Comparison of ENCODE assay signal across 8 cellular contexts in genomic region chr15:34366271-34367043, GRCh38. TPM values are rescaled to one million over a fixed set of nuclear protein-coding genes. Genes with fewer than 3 reads are reported as not detected.
DNase-seq lines count a peak whose midpoint lies in the region; FAIRE-seq and TF ChIP-seq lines count a peak whose summit lies in the region.

No MANE protein-coding gene starts in this region.

- H3K9me3 ChIP-seq in HAP-1 (no peaks in the 10 kb centered on the region), endodermal cell (ENCODE audit: control insufficient read depth, low read length) (peaks cover 2% of the 10 kb centered on the region)

- H3K4me1 ChIP-seq in HAP-1 (peaks cover 13% of the 10 kb centered on the region), endodermal cell (ENCODE audit: control insufficient read depth, insufficient read depth, low read length) (peaks cover 5% of the 10 kb centered on the region)

- FAIRE-seq in D721Med (lab: Jason Lieb, UNC) = no peak

- H3K36me3 Mint-ChIP-seq in endodermal cell (ENCODE audit: low read depth) = peaks cover 14% of the 10 kb centered on the region

- 0% methylated on average over 9 to 27 of the region's 36 CpGs for WGBS in endodermal cell (ENCODE audit: insufficient coverage in 1 of 2, insufficient read length in 1 of 2), 2 experiments

- H3K4me3 Mint-ChIP-seq in endodermal cell = peak overlapping the region; percentile 94

- H3K36me3 ChIP-seq in HAP-1 (replicated peaks) = peaks cover 13% of the 10 kb centered on the region
- peaks cover 12% of the 10 kb centered on the region for H3K36me3 ChIP-seq in endodermal cell (ENCODE audit: control insufficient read depth, insufficient read depth, low read length)

- peaks cover 1% of the 10 kb centered on the region for H3K9me3 Mint-ChIP-seq in endodermal cell

- H3K27me3 ChIP-seq in HAP-1 (ENCODE audit: low read depth) (no peaks in the 10 kb centered on the region), endodermal cell (ENCODE audit: control insufficient read depth, insufficient read depth, low read length, poor library complexity, severe bottlenecking) (no peaks in the 10 kb centered on the region)

- TF ChIP-seq CTCF in endodermal cell (conservative IDR thresholded peaks at IDR 0.05) (no peak), D721Med (IDR thresholded peaks at IDR 0.05; ENCODE audit: insufficient read depth, missing control alignments) (no peak)

- H3K4me3 ChIP-seq in HAP-1 (peak overlapping the region; percentile 65), endodermal cell (ENCODE audit: low read length) (peak overlapping the region; percentile 78)

- H3K27me3 Mint-ChIP-seq in endodermal cell (ENCODE audit: insufficient read depth) = peaks cover 4% of the 10 kb centered on the region

- DNase-seq in CD1c-positive myeloid dendritic cell (ENCODE audit: extremely low spot score) (peak; percentile 31), HAP-1 (ENCODE audit: low spot score in 2 of 2) (peak; percentile 64 to 87), NCI-H69 (lab: John Stamatoyannopoulos, UW) (peak; percentile 93), endodermal cell (peak; percentile 94), mesenteric fat pad (ENCODE audit: low spot score) (peak; percentile 91), D721Med (ENCODE audit: insufficient read length, low spot score) (no peak)
- DNase-seq in activated CD8-positive, alpha-beta memory T cell treated with anti-CD3 and anti-CD28 coated beads for 24 hours = peak; percentile 77
- DNase-seq in stimulated activated CD8-positive, alpha-beta memory T cell treated with anti-CD3 and anti-CD28 coated beads, Interleukin-15, amount 100 ng/mL, for 24 hours (ENCODE audit: low read depth) = peak; percentile 9

- H3K27ac Mint-ChIP-seq in endodermal cell = peak overlapping the region; percentile 95

- H3K4me1 Mint-ChIP-seq in endodermal cell = peaks cover 13% of the 10 kb centered on the region

- no peak overlapping the region for H3K27ac ChIP-seq in endodermal cell (ENCODE audit: low read depth, low read length)

- H3K9ac ChIP-seq in endodermal cell (ENCODE audit: extremely low read depth, low read length, poor library complexity, severe bottlenecking) = peak overlapping the region; percentile 25

- in situ Hi-C loops in HAP-1 (cut with MboI; ENCODE audit: low sequenced_read_pairs) = loop anchor here (10.0 kb wide), 1 partner anchor 262 kb away; the partner anchor contains the start of genes EMC7 and PGBD4

RNA-seq across cellular contexts. Expression of gene LPCAT4, which starts 0.5 kb away (rescaled TPM):
- total RNA-seq in endodermal cell (10 to 100 TPM; 64.7 to 65.6 TPM), mesenteric fat pad (24.1 TPM)
- polyA plus RNA-seq in endodermal cell (2013, experiment 1 of 2) = 67.5 TPM
- polyA plus RNA-seq in endodermal cell (2013, experiment 2 of 2) = 57.5 TPM

RNA-seq across cellular contexts. Expression of gene NUTM1, which starts 23.3 kb away (rescaled TPM):
- total RNA-seq in endodermal cell = under 1 TPM in 1 of 2 donors, not detected in 1; 0.09 TPM
- polyA plus RNA-seq in endodermal cell (2013, experiment 1 of 2) = not detected
- not detected for polyA plus RNA-seq in endodermal cell (2013, experiment 2 of 2)
- total RNA-seq in mesenteric fat pad = not detected

RNA-seq across cellular contexts. Expression of gene NOP10, which starts 23.5 kb away (rescaled TPM):
- total RNA-seq in endodermal cell = 100 to 1,000 TPM; 193 to 207 TPM
- 197 TPM for polyA plus RNA-seq in endodermal cell (2013, experiment 1 of 2)
- polyA plus RNA-seq in endodermal cell (2013, experiment 2 of 2) = 189 TPM
- total RNA-seq in mesenteric fat pad = 157 TPM

RNA-seq across cellular contexts. Expression of gene SLC12A6, which starts 28.9 kb away (rescaled TPM):
- 10 to 100 TPM; 18.2 to 23.3 TPM for total RNA-seq in endodermal cell
- polyA plus RNA-seq in endodermal cell (2013, experiment 1 of 2) = 13.9 TPM
- 12.9 TPM for polyA plus RNA-seq in endodermal cell (2013, experiment 2 of 2)
- total RNA-seq in mesenteric fat pad = 22.8 TPM
